ENCODE assay signal across 1 cellular context in the genomic region with DNA sequence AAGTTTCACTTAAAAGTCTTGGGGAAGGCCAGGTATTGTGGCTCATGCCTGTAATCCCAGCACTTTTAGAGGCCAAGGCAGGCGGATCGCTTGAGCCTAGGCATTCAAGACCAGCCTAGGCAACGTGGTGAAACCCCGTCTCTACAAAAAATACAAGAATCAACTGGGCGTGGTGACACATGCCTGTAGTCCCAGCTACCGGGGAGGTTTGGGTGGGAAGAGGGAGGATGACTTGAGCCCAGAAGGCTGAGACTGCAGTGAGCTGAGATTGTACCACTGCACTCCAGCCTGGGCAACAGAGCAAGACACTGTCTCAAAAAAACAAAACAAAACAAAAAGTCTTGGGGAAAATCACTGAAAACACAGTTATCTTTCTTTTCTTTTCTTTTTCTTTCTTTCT.
TF ChIP-seq lines count a peak whose summit lies in the region.

No MANE protein-coding gene starts in this region.

TF ChIP-seq in GM23338, 12 proteins besides CTCF, POLR2A, EP300 and RAD21 (continued from another document):
- TF ChIP-seq ZNF114 (CRISPR knock-in tag; IDR thresholded peaks at IDR 0.05) (no peak), JUNB (IDR thresholded peaks at IDR 0.05; ENCODE audit: unreplicated experiment) (no peak)
